9 cellular contexts compared by ENCODE assay signal in the genomic region with DNA sequence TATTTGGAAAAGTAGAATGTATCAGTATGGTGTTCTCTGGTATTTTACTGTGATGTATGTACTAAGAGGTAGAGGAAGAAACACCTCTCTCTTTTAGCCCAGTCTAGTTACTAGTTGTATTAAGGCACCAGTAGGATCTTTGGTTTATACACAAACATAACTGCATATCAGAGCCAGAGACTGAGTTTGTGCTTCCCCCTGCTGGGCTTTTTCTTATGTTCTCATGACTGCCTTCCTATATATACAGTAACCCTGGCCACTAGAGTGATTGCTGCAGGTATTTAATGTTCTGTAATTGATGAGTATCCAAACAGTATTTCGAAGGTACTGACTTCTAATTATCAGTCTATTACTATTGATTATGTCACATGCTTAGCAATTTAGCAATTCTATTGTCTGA.
DNase-seq lines count a peak whose midpoint lies in the region; ATAC-seq and TF ChIP-seq lines count a peak whose summit lies in the region.
"Had no signal": no experiment of that assay in that cellular context is flagged by ENCODE, and none has a peak within 500 bp of the region (broad histone marks: within the 10 kb centered on the region; RNA-seq: fewer than 3 reads in every experiment).

No MANE protein-coding gene starts in this region.

- H3K4me1 Mint-ChIP-seq in Calu3 (ENCODE audit: low read depth, unreplicated experiment) = no peaks in the 10 kb centered on the region
- no peaks in the 10 kb centered on the region for H3K4me1 Mint-ChIP-seq in activated T-helper 1 cell treated with anti-CD3 and anti-CD28 coated beads, Interleukin-12 subunit alpha, Interleukin-12 subunit beta, Interleukin-2, Interleukin-4 antibody, amounts not matched to agents 30 ng/mL and 10 ng/mL and 1 ng/mL, durations not matched to agents 14 hours and 24 hours and 36 hours (ENCODE audit: low read depth)

- H3K9me2 ChIP-seq in PC-9 (ENCODE audit: insufficient read depth) = no peaks in the 10 kb centered on the region

- H3K36me3 ChIP-seq in PC-9 (ENCODE audit: low read depth) = no peaks in the 10 kb centered on the region
- H3K36me3 ChIP-seq in adrenal gland (replicated peaks in 1 of 2) = no peaks in the 10 kb centered on the region
- H3K36me3 ChIP-seq: neutrophil had no signal

- intact Hi-C loops in Calu3 (cut with micrococcal nuclease; ENCODE audit: unreplicated experiment) (loop anchor here (1.0 to 2.0 kb wide), 2 partner anchors 212 to 454 kb away; no protein-coding TSS in a partner anchor), PC-9 (cut with micrococcal nuclease; ENCODE audit: unreplicated experiment) (loop anchor here (10.0 kb wide), 1 partner anchor 216 kb away; no protein-coding TSS in a partner anchor), adrenal gland (cut with DNase I) (no loop called here)
- intact Hi-C loops in activated T-helper 1 cell treated with anti-CD3 and anti-CD28 coated beads, Interleukin-12 subunit alpha, Interleukin-12 subunit beta, Interleukin-2, Interleukin-4 antibody, amounts not matched to agents 30 ng/mL and 10 ng/mL and 1 ng/mL, durations not matched to agents 14 hours and 24 hours and 36 hours (cut with micrococcal nuclease) = no loop called here

- no peaks in the 10 kb centered on the region for H3K9me3 Mint-ChIP-seq in Calu3 (ENCODE audit: low read depth, unreplicated experiment)
- H3K9me3 Mint-ChIP-seq in activated T-helper 1 cell treated with anti-CD3 and anti-CD28 coated beads, Interleukin-12 subunit alpha, Interleukin-12 subunit beta, Interleukin-2, Interleukin-4 antibody, amounts not matched to agents 30 ng/mL and 10 ng/mL and 1 ng/mL, durations not matched to agents 14 hours and 24 hours and 36 hours = no peaks in the 10 kb centered on the region

- H3K4me2 ChIP-seq in PC-9 = no peak overlapping the region

- H3K27me3 Mint-ChIP-seq in Calu3 (ENCODE audit: unreplicated experiment) = no peaks in the 10 kb centered on the region
- H3K27me3 Mint-ChIP-seq in activated T-helper 1 cell treated with anti-CD3 and anti-CD28 coated beads, Interleukin-12 subunit alpha, Interleukin-12 subunit beta, Interleukin-2, Interleukin-4 antibody, amounts not matched to agents 30 ng/mL and 10 ng/mL and 1 ng/mL, durations not matched to agents 14 hours and 24 hours and 36 hours (ENCODE audit: insufficient read depth) = no peaks in the 10 kb centered on the region

- H3K27ac Mint-ChIP-seq in Calu3 (ENCODE audit: unreplicated experiment) = no peak overlapping the region
- H3K27ac Mint-ChIP-seq in activated T-helper 1 cell treated with anti-CD3 and anti-CD28 coated beads, Interleukin-12 subunit alpha, Interleukin-12 subunit beta, Interleukin-2, Interleukin-4 antibody, amounts not matched to agents 30 ng/mL and 10 ng/mL and 1 ng/mL, durations not matched to agents 14 hours and 24 hours and 36 hours = no peak overlapping the region

- no peaks in the 10 kb centered on the region for H3K79me2 ChIP-seq in PC-9 (ENCODE audit: low read depth)

- DNase-seq in Calu3 = peak; percentile 8
- peak; percentile 67 to 82 for DNase-seq in Kasumi-1 (lab: John Stamatoyannopoulos, UW)
- peak in 1 of 2 experiments; percentile 13 for DNase-seq in PC-9
- DNase-seq in iPS-NIHi7 (ENCODE audit: extremely low spot score) = peak; percentile 22
- no peak for DNase-seq in activated T-helper 1 cell treated with anti-CD3 and anti-CD28 coated beads, Interleukin-12 subunit alpha, Interleukin-12 subunit beta, Interleukin-2, Interleukin-4 antibody, amounts not matched to agents 30 ng/mL and 10 ng/mL and 1 ng/mL, durations not matched to agents 14 hours and 24 hours and 36 hours (ENCODE audit: low spot score)
- DNase-seq in adrenal gland = no peak

- no peaks in the 10 kb centered on the region for H3K9me3 ChIP-seq in PC-9 (ENCODE audit: insufficient read depth, low read depth)
- H3K9me3 ChIP-seq in adrenal gland (replicated peaks in 1 of 3) = no peaks in the 10 kb centered on the region
- H3K9me3 ChIP-seq: neutrophil had no signal

- no peak overlapping the region for H3K4me3 Mint-ChIP-seq in Calu3 (ENCODE audit: low read depth, unreplicated experiment)
- no peak overlapping the region for H3K4me3 Mint-ChIP-seq in activated T-helper 1 cell treated with anti-CD3 and anti-CD28 coated beads, Interleukin-12 subunit alpha, Interleukin-12 subunit beta, Interleukin-2, Interleukin-4 antibody, amounts not matched to agents 30 ng/mL and 10 ng/mL and 1 ng/mL, durations not matched to agents 14 hours and 24 hours and 36 hours

- no peak for ATAC-seq in HG02610 (IDR thresholded peaks at IDR 0.05; ENCODE audit: unreplicated experiment)
- ATAC-seq in HG02973 (IDR thresholded peaks at IDR 0.05; ENCODE audit: unreplicated experiment) = no peak

- TF ChIP-seq CTCF in Calu3 (IDR thresholded peaks at IDR 0.05; ENCODE audit: unreplicated experiment) = no peak
- TF ChIP-seq CTCF in PC-9 (conservative IDR thresholded peaks at IDR 0.05) = peak; percentile 49
- TF ChIP-seq CTCF in adrenal gland (IDR thresholded peaks at IDR 0.05) = no peak

- H3K27ac ChIP-seq in PC-9 = no peak overlapping the region
- no peak overlapping the region for H3K27ac ChIP-seq in adrenal gland
- H3K27ac ChIP-seq: neutrophil had no signal

- no peaks in the 10 kb centered on the region for H3K36me3 Mint-ChIP-seq in Calu3 (ENCODE audit: insufficient read depth, unreplicated experiment)
- H3K36me3 Mint-ChIP-seq in activated T-helper 1 cell treated with anti-CD3 and anti-CD28 coated beads, Interleukin-12 subunit alpha, Interleukin-12 subunit beta, Interleukin-2, Interleukin-4 antibody, amounts not matched to agents 30 ng/mL and 10 ng/mL and 1 ng/mL, durations not matched to agents 14 hours and 24 hours and 36 hours (ENCODE audit: low read depth) = no peaks in the 10 kb centered on the region

- H2AFZ ChIP-seq in PC-9 = no peak overlapping the region

- BruUV-seq in Calu3 (replicated peaks; lab: Mats Ljungman, UMichigan) = no TSS peak
- no TSS peak for BruUV-seq in PC-9 (replicated peaks; lab: Mats Ljungman, UMichigan)

- no peaks in the 10 kb centered on the region for H3F3A ChIP-seq in PC-9 (ENCODE audit: insufficient read depth, low read depth)

- no peaks in the 10 kb centered on the region for H3K27me3 ChIP-seq in PC-9 (ENCODE audit: insufficient read depth, low read depth)
- H3K27me3 ChIP-seq in adrenal gland = no peaks in the 10 kb centered on the region
- H3K27me3 ChIP-seq: neutrophil had no signal

- POLR2A ChIA-PET in PC-9 (lab: Charles Lee; ENCODE audit: unreplicated experiment) = no interaction called here

- CTCF ChIA-PET in Calu3 (lab: Charles Lee) = no interaction called here
- CTCF ChIA-PET in PC-9 (lab: Charles Lee) = interaction anchor here (1.0 kb wide), 1 partner anchor 777 kb away, joined by 3 read pairs; no protein-coding TSS in a partner anchor

- no peaks in the 10 kb centered on the region for H4K20me1 ChIP-seq in PC-9 (ENCODE audit: insufficient read depth)

- H3K4me1 ChIP-seq in PC-9 (replicated peaks; ENCODE audit: insufficient read depth) = no peaks in the 10 kb centered on the region
- no peaks in the 10 kb centered on the region for H3K4me1 ChIP-seq in adrenal gland (replicated peaks in 1 of 2)

- 22 to 51% (median 42%) methylated on average over 1 of the region's 1 CpG for WGBS in adrenal gland, 4 donors

- TF ChIP-seq POLR2A in adrenal gland (IDR thresholded peaks at IDR 0.05) = no peak

- H3K4me3 ChIP-seq in PC-9 (no peak overlapping the region), adrenal gland (no peak overlapping the region)

Comparison
In these comparisons a context has a peak if more than half of its experiments do, and no peak if none do; other contexts are left out.
1. DNase-seq: peak in Calu3 (single experiment), Kasumi-1 (2 of 2) and iPS-NIHi7 (single experiment); none in activated T-helper 1 cell treated with anti-CD3 and anti-CD28 coated beads, Interleukin-12 subunit alpha, Interleukin-12 subunit beta, Interleukin-2, Interleukin-4 antibody, amounts not matched to agents 30 ng/mL and 10 ng/mL and 1 ng/mL, durations not matched to agents 14 hours and 24 hours and 36 hours (single experiment) and adrenal gland (0 of 7).
2. intact Hi-C loops: an anchor here in Calu3 (1.0 to 2.0 kb wide) and PC-9 (10.0 kb wide); none called in activated T-helper 1 cell treated with anti-CD3 and anti-CD28 coated beads, Interleukin-12 subunit alpha, Interleukin-12 subunit beta, Interleukin-2, Interleukin-4 antibody, amounts not matched to agents 30 ng/mL and 10 ng/mL and 1 ng/mL, durations not matched to agents 14 hours and 24 hours and 36 hours and adrenal gland.